9 cellular contexts compared by ENCODE assay signal in the genomic region with DNA sequence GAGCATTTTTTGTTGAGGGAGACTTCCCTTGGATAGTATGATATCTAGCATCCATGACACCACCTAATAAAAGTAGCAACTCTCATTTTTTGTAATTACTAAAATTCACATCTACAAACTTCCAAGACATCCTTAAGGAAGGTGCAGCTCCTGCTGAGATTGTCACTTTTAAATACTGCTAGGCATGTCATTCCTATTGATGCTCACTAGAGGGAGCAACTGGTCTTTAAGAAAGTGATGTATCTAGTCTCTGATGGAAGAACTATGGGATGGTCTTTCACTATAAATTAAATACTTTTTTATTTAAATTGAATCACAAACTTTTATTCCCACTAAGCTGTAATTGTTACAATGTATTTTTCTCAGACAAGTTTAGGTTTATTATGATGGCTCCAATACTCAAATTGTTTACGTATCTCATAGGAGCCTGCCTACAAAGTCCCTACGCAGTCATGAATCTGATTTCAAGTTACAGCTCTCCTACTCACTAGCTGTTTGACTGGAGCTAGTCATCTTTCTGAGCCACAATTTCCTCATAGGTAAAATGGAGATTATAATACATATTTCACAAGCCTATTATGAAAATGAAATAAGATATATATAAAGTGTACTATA. TPM values are rescaled to one million over a fixed set of nuclear protein-coding genes. Genes with fewer than 3 reads are reported as not detected.
DNase-seq lines count a peak whose midpoint lies in the region; ATAC-seq, FAIRE-seq and TF ChIP-seq lines count a peak whose summit lies in the region.
"Had no signal": no experiment of that assay in that cellular context is flagged by ENCODE, and none has a peak within 500 bp of the region (broad histone marks: within the 10 kb centered on the region; RNA-seq: fewer than 3 reads in every experiment).

No MANE protein-coding gene starts in this region.

- no peaks in the 10 kb centered on the region for H4K20me1 ChIP-seq in keratinocyte (ENCODE audit: control insufficient read depth, extremely low read depth, insufficient read depth, low read length)

- TF ChIP-seq CTCF in keratinocyte (optimal IDR thresholded peaks at IDR 0.05 in 1 of 3, IDR thresholded peaks at IDR 0.05 in 1 of 3, conservative IDR thresholded peaks at IDR 0.05 in 1 of 3; ENCODE audit: extremely low read depth in 1 of 3, insufficient read depth in 2 of 3, low read length in 3 of 3) (peak in 2 of 3 experiments; percentile 59 to 72), thoracic aorta (IDR thresholded peaks at IDR 0.05) (peak; percentile 92)

- H3K9ac ChIP-seq in keratinocyte (ENCODE audit: control insufficient read depth, extremely low read depth, insufficient read depth, low read length): no peak overlapping the region

- no peak overlapping the region for H2AFZ ChIP-seq in keratinocyte (ENCODE audit: control insufficient read depth, low read length)

- H3K36me3 ChIP-seq in keratinocyte (ENCODE audit: control insufficient read depth in 2 of 2, extremely low read depth in 1 of 2, insufficient read depth in 2 of 2, low read length in 2 of 2) (no peaks in the 10 kb centered on the region), thoracic aorta (no peaks in the 10 kb centered on the region)

- peak; percentile 89 for FAIRE-seq in keratinocyte (lab: Jason Lieb, UNC)

- peak; percentile 62 for ATAC-seq in GM21717 (IDR thresholded peaks at IDR 0.05; ENCODE audit: unreplicated experiment)
- ATAC-seq in thoracic aorta (ENCODE audit: insufficient number of reproducible peaks, low FRiP score, low read depth): no peak
- no peak for ATAC-seq in HG03196 (IDR thresholded peaks at IDR 0.05; ENCODE audit: unreplicated experiment)

- H3K27me3 ChIP-seq in keratinocyte (ENCODE audit: control insufficient read depth, extremely low read depth, insufficient read depth, low read length) (no peaks in the 10 kb centered on the region), thoracic aorta (replicated peaks; ENCODE audit: insufficient read depth) (no peaks in the 10 kb centered on the region)

- H3K79me2 ChIP-seq in keratinocyte (ENCODE audit: control insufficient read depth, insufficient read depth, low read length): no peaks in the 10 kb centered on the region

- no peak overlapping the region for H3K4me3 ChIP-seq in keratinocyte (ENCODE audit: control insufficient read depth in 2 of 3, extremely low read depth in 1 of 3, insufficient read depth in 2 of 3, low read depth in 1 of 3, low read length in 3 of 3)
- no peak overlapping the region for H3K4me3 ChIP-seq in thoracic aorta
- H3K4me3 ChIP-seq: SK-N-MC had no signal

- H3K9me3 ChIP-seq in keratinocyte (ENCODE audit: control insufficient read depth, low read depth, low read length) (no peaks in the 10 kb centered on the region), thoracic aorta (no peaks in the 10 kb centered on the region)

- H3K27ac ChIP-seq in keratinocyte (ENCODE audit: control insufficient read depth, insufficient read depth, low read length) (no peak overlapping the region), thoracic aorta (no peak overlapping the region)
- H3K27ac ChIP-seq: SK-N-MC had no signal

- dilution Hi-C loops in keratinocyte (cut with MboI; ENCODE audit: extremely low pct_ligation_motif_present, low sequenced_read_pairs): no loop called here

- H3K4me2 ChIP-seq in keratinocyte (ENCODE audit: control insufficient read depth, extremely low read depth, insufficient read depth, low read depth, low read length): no peak overlapping the region

- H3K9me1 ChIP-seq in keratinocyte (ENCODE audit: control insufficient read depth, extremely low read depth, insufficient read depth, low read length): no peaks in the 10 kb centered on the region

- peaks cover 4% of the 10 kb centered on the region for H3K4me1 ChIP-seq in keratinocyte (ENCODE audit: control insufficient read depth, extremely low read depth, insufficient read depth, low read length)
- H3K4me1 ChIP-seq in thoracic aorta (ENCODE audit: control insufficient read depth in 1 of 2, low read depth in 2 of 2): no peaks in the 10 kb centered on the region

- DNase-seq in DMS53 (lab: John Stamatoyannopoulos, UW) (peak; percentile 53), NCI-H2196 (lab: John Stamatoyannopoulos, UW; ENCODE audit: unreplicated experiment) (peak; percentile 32), astrocyte of the hippocampus (ENCODE audit: low read depth, low spot score) (peak; percentile 60), keratinocyte (ENCODE audit: low read depth, low spot score) (no peak), thoracic aorta (ENCODE audit: low spot score) (no peak), foreskin melanocyte (no peak)

RNA-seq across cellular contexts. Expression of a gene that starts 8.0 kb away (rescaled TPM):
- 64.5 to 97.3 TPM (median 75.6 TPM) in 3 replicates for polyA plus RNA-seq in keratinocyte
- polyA plus RNA-seq in keratinocyte (2011; ENCODE audit: low read depth): 33.1 TPM
- polyA plus RNA-seq in keratinocyte (2011; cell fraction: cytosol; rRNA removed): 54.2 and 77.6 TPM in 2 replicates
- 85.3 and 92.0 TPM in 2 replicates for polyA plus RNA-seq in keratinocyte (2011; cell fraction: nucleus; rRNA removed)
- polyA plus RNA-seq in keratinocyte (2012; ENCODE audit: low replicate concordance): 50.3 and 82.1 TPM in 2 replicates
- 67.5 to 171 TPM (median 169 TPM) in 3 replicates for polyA minus RNA-seq in keratinocyte
- 111 TPM for polyA minus RNA-seq in keratinocyte (2011; cell fraction: cytosol; rRNA and poly(A)+ RNA removed)
- polyA minus RNA-seq in keratinocyte (2011; cell fraction: nucleus; rRNA and poly(A)+ RNA removed): 67.2 and 97.4 TPM in 2 replicates
- 10 to 100 TPM; 60.0 to 74.9 TPM for total RNA-seq in thoracic aorta

RNA-seq across cellular contexts. Expression of a gene that starts 33.9 kb away (rescaled TPM):
- 6.2 to 8.3 TPM (median 8.1 TPM) in 3 replicates for polyA plus RNA-seq in keratinocyte
- polyA plus RNA-seq in keratinocyte (2011; ENCODE audit: low read depth): 1.3 TPM
- 2.7 and 3.9 TPM in 2 replicates for polyA plus RNA-seq in keratinocyte (2011; cell fraction: cytosol; rRNA removed)
- polyA plus RNA-seq in keratinocyte (2011; cell fraction: nucleus; rRNA removed): 22.1 and 23.0 TPM in 2 replicates
- 4.9 and 7.5 TPM in 2 replicates for polyA plus RNA-seq in keratinocyte (2012; ENCODE audit: low replicate concordance)
- 3.6 to 9.1 TPM (median 7.6 TPM) in 3 replicates for polyA minus RNA-seq in keratinocyte
- 3.5 TPM for polyA minus RNA-seq in keratinocyte (2011; cell fraction: cytosol; rRNA and poly(A)+ RNA removed)
- 4.2 and 5.7 TPM in 2 replicates for polyA minus RNA-seq in keratinocyte (2011; cell fraction: nucleus; rRNA and poly(A)+ RNA removed)
- 10 to 100 TPM; 13.1 to 18.0 TPM for total RNA-seq in thoracic aorta

Comparison
In these comparisons a context has a peak if more than half of its experiments do, and no peak if none do; other contexts are left out.
1. DNase-seq: peak in DMS53 (single experiment), NCI-H2196 (single experiment) and astrocyte of the hippocampus (single experiment); none in keratinocyte (single experiment), thoracic aorta (single experiment) and foreskin melanocyte (single experiment).